ENCODE assay signal across 3 cellular contexts in genomic region chr2:84731185-84731584, GRCh38.
"Had no signal": no experiment of that assay in that cellular context is flagged by ENCODE, and none has a peak within 500 bp of the region (broad histone marks: within the 10 kb centered on the region; RNA-seq: fewer than 3 reads in every experiment).

No MANE protein-coding gene starts in this region.

- DNase-seq: GDM1, GF-D8 had no signal

- H3K4me3 ChIP-seq: GM12878 had no signal

- ATAC-seq: GM12878 had no signal
